ENCODE assay signal across 11 cellular contexts in the genomic region with DNA sequence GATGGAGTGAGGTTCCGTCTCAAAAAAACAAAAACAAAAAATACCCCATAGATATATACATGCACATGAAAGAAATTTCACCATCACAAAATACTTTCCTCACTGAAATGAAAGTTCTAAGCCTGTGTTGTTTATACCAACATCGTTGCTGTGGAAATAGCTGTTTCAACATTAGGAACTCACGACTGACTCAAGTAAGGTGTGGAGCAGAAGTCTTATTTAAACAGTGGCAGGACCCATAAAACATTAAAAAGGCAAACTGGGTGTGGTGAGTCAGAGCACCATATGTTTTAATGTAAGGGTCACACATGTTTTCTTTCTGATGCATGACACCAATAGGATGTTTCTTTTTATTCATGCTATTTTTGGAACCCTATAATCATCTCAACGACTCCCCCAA. TPM values are rescaled to one million over a fixed set of nuclear protein-coding genes. Genes with fewer than 3 reads are reported as not detected.
A peak's percentile ranks its signal among the peaks of the same experiment; 100 is the strongest.
DNase-seq lines count a peak whose midpoint lies in the region; FAIRE-seq and TF ChIP-seq lines count a peak whose summit lies in the region.
"Had no signal": no experiment of that assay in that cellular context is flagged by ENCODE, and none has a peak within 500 bp of the region (broad histone marks: within the 10 kb centered on the region; RNA-seq: fewer than 3 reads in every experiment).

No MANE protein-coding gene starts in this region.

- FAIRE-seq in small intestine (lab: Jason Lieb, UNC) = no peak

- no peaks in the 10 kb centered on the region for H3K36me3 ChIP-seq in small intestine (ENCODE audit: control insufficient read depth in 2 of 2, insufficient read depth in 2 of 2, low read length in 2 of 2)
- H3K36me3 ChIP-seq: Peyer's patch, sigmoid colon had no signal

- H3K27ac ChIP-seq in epithelial cell of prostate = peak overlapping the region; percentile 99
- peak overlapping the region in 1 of 2 donors; percentile 23 for H3K27ac ChIP-seq in small intestine (ENCODE audit: low read depth in 1 of 2, low read length in 1 of 2)
- H3K27ac ChIP-seq: sigmoid colon had no signal

- WGBS in small intestine, 3 donors = 41 to 52% (median 46%) methylated on average over 4 of the region's 4 CpGs

- POLR2A ChIA-PET in GM10248 (lab: Yijun Ruan, JAX) = no interaction called here

- CTCF ChIA-PET in GM10248 (lab: Yijun Ruan, JAX) = no interaction called here

- peak; percentile 77 for DNase-seq in EH (ENCODE audit: low read depth)
- DNase-seq in NCI-H69 (lab: John Stamatoyannopoulos, UW) = peak; percentile 94
- peak; percentile 79 for DNase-seq in epithelial cell of prostate (ENCODE audit: low read depth, low spot score)
- peak; percentile 75 for DNase-seq in small intestine
- no peak for DNase-seq in cerebellar nuclear complex (lab: John Stamatoyannopoulos, UW)
- no peak for DNase-seq in GM10248 (ENCODE audit: extremely low spot score)
- no peak for DNase-seq in iPS-NIHi11 (ENCODE audit: low spot score)
- DNase-seq in stimulated activated naive CD4-positive, alpha-beta T cell (lab: John Stamatoyannopoulos, UW) = no peak
- DNase-seq: activated CD4-positive, alpha-beta T cell treated with anti-CD3 and anti-CD28 coated beads for 4 hours; Peyer's patch; sigmoid colon had no signal

- peaks cover 0 to 2% of the 10 kb centered on the region in 2 donors for H3K4me1 ChIP-seq in small intestine (ENCODE audit: control insufficient read depth in 2 of 2, insufficient read depth in 1 of 2, low read depth in 1 of 2, low read length in 1 of 2)
- H3K4me1 ChIP-seq: sigmoid colon had no signal

- no peaks in the 10 kb centered on the region for H3K27me3 ChIP-seq in small intestine (ENCODE audit: control insufficient read depth in 2 of 2, insufficient read depth in 2 of 2, low read length in 2 of 2)
- H3K27me3 ChIP-seq: Peyer's patch, sigmoid colon had no signal

- H3K9me3 ChIP-seq in small intestine (ENCODE audit: control insufficient read depth, low read depth) = no peaks in the 10 kb centered on the region
- H3K9me3 ChIP-seq: Peyer's patch had no signal

- no peak overlapping the region for H3K4me3 ChIP-seq in small intestine (ENCODE audit: low read depth in 1 of 2, low read length in 2 of 2)
- H3K4me3 ChIP-seq: Peyer's patch, sigmoid colon had no signal

- no peak for TF ChIP-seq CTCF in GM10248 (IDR thresholded peaks at IDR 0.05; ENCODE audit: control extremely low read depth, extremely low read depth, low read depth, missing control alignments)

RNA-seq across cellular contexts. Expression of a gene that starts 48.3 kb away (rescaled TPM):
- polyA plus RNA-seq in small intestine = 10 to 100 TPM; 23.8 to 51.4 (median 40.5) TPM

Comparison
In these comparisons a context has a peak if more than half of its experiments do, and no peak if none do; other contexts are left out.
1. DNase-seq: peak in EH (single experiment), NCI-H69 (single experiment), epithelial cell of prostate (single experiment) and small intestine (single experiment); none in cerebellar nuclear complex (0 of 2), GM10248 (single experiment), iPS-NIHi11 (single experiment) and stimulated activated naive CD4-positive, alpha-beta T cell (0 of 6).